ENCODE assay signal across 5 cellular contexts in the genomic region with DNA sequence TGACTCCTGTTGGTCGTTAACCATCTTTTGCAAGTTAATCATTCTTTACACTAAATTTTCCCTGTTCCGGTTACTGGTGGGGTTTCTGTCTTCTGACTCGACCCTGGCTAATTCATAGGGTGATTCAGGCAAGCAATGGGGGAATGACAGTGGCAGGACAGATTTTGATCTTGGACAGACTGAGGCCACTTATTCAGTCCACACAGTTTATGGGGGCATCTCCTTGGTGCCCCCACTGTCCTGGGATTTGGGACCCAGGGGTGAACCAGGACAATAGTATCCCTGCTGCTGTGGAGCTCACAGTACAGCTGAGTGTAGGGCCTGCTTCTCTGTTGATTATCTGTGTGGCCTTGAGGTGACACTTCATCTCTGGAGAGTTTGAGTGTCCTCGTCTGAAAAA.
"Had no signal": no experiment of that assay in that cellular context is flagged by ENCODE, and none has a peak within 500 bp of the region (broad histone marks: within the 10 kb centered on the region; RNA-seq: fewer than 3 reads in every experiment).

No MANE protein-coding gene starts in this region.

- H3K4me3 ChIP-seq: GM23338, K562 had no signal

- DNase-seq: H9, HCEC 1CT, IMR-90 had no signal
